7 cellular contexts compared by ENCODE assay signal in the genomic region with DNA sequence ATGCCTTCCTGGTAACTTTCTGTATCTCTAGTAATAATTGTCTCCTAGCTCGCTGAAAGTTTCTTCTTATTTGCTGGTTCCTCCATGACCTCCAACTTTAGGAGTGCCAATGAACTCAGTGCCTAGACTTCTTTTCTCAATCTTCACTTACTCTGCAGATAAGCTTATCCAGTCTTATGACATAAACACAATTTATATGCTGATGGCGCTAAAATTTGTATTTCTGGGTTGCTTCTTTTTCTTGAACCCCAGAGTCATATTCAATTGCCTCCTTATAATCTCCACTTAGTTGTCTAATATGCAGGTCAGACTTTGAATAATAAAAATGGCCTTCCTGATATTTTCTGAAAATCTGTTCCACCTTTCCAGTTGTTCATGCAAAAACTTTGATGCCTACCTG.
"Had no signal": no experiment of that assay in that cellular context is flagged by ENCODE, and none has a peak within 500 bp of the region (broad histone marks: within the 10 kb centered on the region; RNA-seq: fewer than 3 reads in every experiment).

No MANE protein-coding gene starts in this region.

- FAIRE-seq: HTR-8/SVneo had no signal

- DNase-seq: IMR-90, Karpas-422, KBM-7, KG1 had no signal

- H3K9ac ChIP-seq: KMS-11 had no signal

- H3K27ac ChIP-seq: HL-60, KMS-11 had no signal

- H3K4me2 ChIP-seq: KMS-11 had no signal
